15 cellular contexts compared by ENCODE assay signal in genomic region chr7:152661479-152661878, GRCh38.
"Had no signal": no experiment of that assay in that cellular context is flagged by ENCODE, and none has a peak within 500 bp of the region (broad histone marks: within the 10 kb centered on the region; RNA-seq: fewer than 3 reads in every experiment).

No MANE protein-coding gene starts in this region.

- H3K4me3 Mint-ChIP-seq: activated CD4-positive, alpha-beta T cell treated with anti-CD3 and anti-CD28 coated beads for 36 hours; activated CD8-positive, alpha-beta T cell treated with anti-CD3 and anti-CD28 coated beads, Interleukin-2, amount 10 ng/mL, durations not matched to agents 7 days and 5 days; activated naive CD4-positive, alpha-beta T cell treated with anti-CD3 and anti-CD28 coated beads, Interleukin-2, amount 10 ng/mL, durations not matched to agents 7 days and 5 days; type B pancreatic cell had no signal

- H3K4me3 ChIP-seq: adrenal gland, smooth muscle cell had no signal

- H3K27ac Mint-ChIP-seq: activated CD4-positive, alpha-beta T cell treated with anti-CD3 and anti-CD28 coated beads for 36 hours; activated CD8-positive, alpha-beta T cell treated with anti-CD3 and anti-CD28 coated beads, Interleukin-2, amount 10 ng/mL, durations not matched to agents 7 days and 5 days; activated naive CD4-positive, alpha-beta T cell treated with anti-CD3 and anti-CD28 coated beads, Interleukin-2, amount 10 ng/mL, durations not matched to agents 7 days and 5 days; activated T-helper 2 cell treated with anti-CD3 and anti-CD28 coated beads, Interferon-gamma antibody, Interleukin-2, Interleukin-4, amounts not matched to agents 10 μg/mL and 5 μg/mL and 100 μg/mL, durations not matched to agents 14 hours and 24 hours and 36 hours had no signal

- H3K36me3 ChIP-seq: adrenal gland had no signal

- DNase-seq: activated CD4-positive, alpha-beta T cell treated with anti-CD3 and anti-CD28 coated beads for 36 hours; activated CD8-positive, alpha-beta T cell treated with anti-CD3 and anti-CD28 coated beads, Interleukin-2, amount 10 ng/mL, durations not matched to agents 7 days and 5 days; activated naive CD4-positive, alpha-beta T cell treated with anti-CD3 and anti-CD28 coated beads, Interleukin-2, amount 10 ng/mL, durations not matched to agents 7 days and 5 days; adrenal gland; cerebellar nuclear complex; foreskin keratinocyte; kidney; retina; SW 1271; T-helper 9 cell had no signal

- H3K4me1 ChIP-seq: adrenal gland, foreskin keratinocyte, parathyroid adenoma had no signal

- H2AFZ ChIP-seq: parathyroid adenoma had no signal

- H3K9me3 Mint-ChIP-seq: activated naive CD4-positive, alpha-beta T cell treated with anti-CD3 and anti-CD28 coated beads, Interleukin-2, amount 10 ng/mL, durations not matched to agents 7 days and 5 days; activated T-helper 2 cell treated with anti-CD3 and anti-CD28 coated beads, Interferon-gamma antibody, Interleukin-2, Interleukin-4, amounts not matched to agents 10 μg/mL and 5 μg/mL and 100 μg/mL, durations not matched to agents 14 hours and 24 hours and 36 hours; type B pancreatic cell had no signal

- H3K27ac ChIP-seq: adrenal gland, foreskin keratinocyte, parathyroid adenoma had no signal

- H3K27me3 ChIP-seq: adrenal gland, foreskin keratinocyte had no signal

- H3K4me1 Mint-ChIP-seq: activated CD4-positive, alpha-beta T cell treated with anti-CD3 and anti-CD28 coated beads for 36 hours; activated naive CD4-positive, alpha-beta T cell treated with anti-CD3 and anti-CD28 coated beads, Interleukin-2, amount 10 ng/mL, durations not matched to agents 7 days and 5 days had no signal

- H3K9me3 ChIP-seq: adrenal gland had no signal

- H3K9ac ChIP-seq: parathyroid adenoma had no signal

- ATAC-seq: activated CD4-positive, alpha-beta T cell treated with anti-CD3 and anti-CD28 coated beads for 36 hours; activated CD8-positive, alpha-beta T cell treated with anti-CD3 and anti-CD28 coated beads, Interleukin-2, amount 10 ng/mL, durations not matched to agents 7 days and 5 days; esophagus mucosa; foreskin keratinocyte had no signal

- H3K79me2 ChIP-seq: parathyroid adenoma had no signal

- H3K4me2 ChIP-seq: smooth muscle cell had no signal

- H3K27me3 Mint-ChIP-seq: activated CD4-positive, alpha-beta T cell treated with anti-CD3 and anti-CD28 coated beads for 36 hours; activated naive CD4-positive, alpha-beta T cell treated with anti-CD3 and anti-CD28 coated beads, Interleukin-2, amount 10 ng/mL, durations not matched to agents 7 days and 5 days; type B pancreatic cell had no signal
